8 cellular contexts compared by ENCODE assay signal in genomic region chr6:24524801-24525200, GRCh38. TPM values are rescaled to one million over a fixed set of nuclear protein-coding genes. Genes with fewer than 3 reads are reported as not detected.
DNase-seq lines count a peak whose midpoint lies in the region; ATAC-seq, FAIRE-seq and TF ChIP-seq lines count a peak whose summit lies in the region.

No MANE protein-coding gene starts in this region.

- CTCF ChIA-PET in H1 (lab: Charles Lee; ENCODE audit: partially characterized antibody): interaction anchor here (0.6 to 7.7 kb wide), 27 partner anchors 11 to 243 kb away, joined by 3 to 99 read pairs (median 4); partner anchors contain the start of genes ACOT13, ALDH5A1 and TDP2

- no peaks in the 10 kb centered on the region; the same call in 1 of the 2 replicates for H3K23me2 ChIP-seq in H1 (ENCODE audit: low read depth, low read length)

- no peaks in the 10 kb centered on the region for H3K4me1 ChIP-seq in H1 (replicated peaks in 1 of 4; ENCODE audit: control insufficient read depth in 3 of 4, insufficient read depth in 4 of 4, low read length in 3 of 4)

- 44% methylated on average over 5 of the region's 5 CpGs; no CpG with 5 or more reads in 1 of the 2 experiments for WGBS in H1 (ENCODE audit: extremely low coverage in 1 of 2, insufficient coverage in 1 of 2, insufficient read length in 1 of 2, insufficient replicate concordance in 2 of 2, low coverage in 1 of 2, low lambda C conversion rate in 2 of 2, missing lambda C conversion rate in 1 of 2), 2 experiments

- no peak overlapping the region for H3K14ac ChIP-seq in H1 (ENCODE audit: insufficient read length)

- H3K56ac ChIP-seq in H1 (replicated peaks; ENCODE audit: insufficient read length, low read depth, low read length): no peak overlapping the region

- H2BK20ac ChIP-seq in H1 (ENCODE audit: low read length): no peak overlapping the region

- no peaks in the 10 kb centered on the region for H4K20me1 ChIP-seq in H1 (replicated peaks in 1 of 2; ENCODE audit: control insufficient read depth in 1 of 2, insufficient read depth in 2 of 2, low read length in 2 of 2)

- no peak for TF ChIP-seq POLR2A in H54 (IDR thresholded peaks at IDR 0.05; ENCODE audit: low read depth, low read length)
- no peak for TF ChIP-seq POLR2A in H1 (IDR thresholded peaks at IDR 0.05; ENCODE audit: control extremely low read depth in 1 of 2, low read depth in 2 of 2, low read length in 2 of 2)

- H3K18ac ChIP-seq in H1 (ENCODE audit: extremely low read depth, low read length): no peak overlapping the region

- FAIRE-seq in H54 (lab: Jason Lieb, UNC) (peak; percentile 20), H1 (lab: Jason Lieb, UNC) (peak; percentile 81)

- H4K5ac ChIP-seq in H1 (ENCODE audit: insufficient read length, low read depth, low read length): no peak overlapping the region

- H2AFZ ChIP-seq in H1 (ENCODE audit: low read length): no peak overlapping the region

- H4K8ac ChIP-seq in H1 (ENCODE audit: extremely low read depth, insufficient read depth, low read length): no peak overlapping the region

- TF ChIP-seq EP300 in H1 (IDR thresholded peaks at IDR 0.05; ENCODE audit: borderline replicate concordance in 1 of 2, low read depth in 2 of 2, low read length in 2 of 2): no peak

- no peak overlapping the region for H2BK12ac ChIP-seq in H1 (ENCODE audit: low read depth, low read length)

- H3K4ac ChIP-seq in H1 (replicated peaks; ENCODE audit: insufficient read length, low read depth, low read length): no peak overlapping the region

- H3K36me3 ChIP-seq in H1 (ENCODE audit: control insufficient read depth in 2 of 4, insufficient read depth in 4 of 4, low read length in 3 of 4): no peaks in the 10 kb centered on the region

- no peak overlapping the region for H3K4me2 ChIP-seq in H1 (ENCODE audit: insufficient read depth in 1 of 2, low read depth in 2 of 2, low read length in 2 of 2)

- no peak for ATAC-seq in HG03469 (IDR thresholded peaks at IDR 0.05; ENCODE audit: unreplicated experiment)

- H2AK5ac ChIP-seq in H1 (ENCODE audit: low read depth, low read length): no peak overlapping the region

- H2BK120ac ChIP-seq in H1 (replicated peaks; ENCODE audit: low read depth, low read length): no peak overlapping the region

- no peaks in the 10 kb centered on the region for H3K27me3 ChIP-seq in H1 (replicated peaks in 1 of 4; ENCODE audit: control insufficient read depth in 3 of 4, extremely low read depth in 1 of 4, insufficient read depth in 3 of 4, low read length in 3 of 4)

- DNase-seq in COR-L47 (lab: John Stamatoyannopoulos, UW): peak; percentile 48
- peak; percentile 13 for DNase-seq in H54 (ENCODE audit: insufficient read length, low spot score)
- DNase-seq in NCI-H345 (lab: John Stamatoyannopoulos, UW): peak; percentile 43
- no peak for DNase-seq in H1 (ENCODE audit: low read depth in 1 of 2, low spot score in 2 of 2)
- peak; percentile 26 for DNase-seq in retina
- DNase-seq in LoVo (ENCODE audit: low spot score): no peak
- DNase-seq in C1 segment of cervical spinal cord (lab: John Stamatoyannopoulos, UW): no peak

- TF ChIP-seq CTCF in H1 (IDR thresholded peaks at IDR 0.05; ENCODE audit: control extremely low read depth in 1 of 3, insufficient read depth in 1 of 3, low read depth in 1 of 3, low read length in 3 of 3): peak; percentile 36 to 78 (median 67)

- H3K9ac ChIP-seq in H1 (replicated peaks in 1 of 4; ENCODE audit: extremely low read depth in 1 of 4, low read depth in 3 of 4, low read length in 3 of 4): no peak overlapping the region

- H3K79me1 ChIP-seq in H1 (ENCODE audit: low read depth, low read length): no peaks in the 10 kb centered on the region

- POLR2A ChIA-PET in H1 (lab: Charles Lee; ENCODE audit: partially characterized antibody): interaction anchor here (1.0 to 1.1 kb wide), 2 partner anchors 40 to 173 kb away, joined by 4 read pairs; no protein-coding TSS in a partner anchor

- no peak overlapping the region for H3K23ac ChIP-seq in H1 (ENCODE audit: insufficient read length)

- H2BK5ac ChIP-seq in H1 (ENCODE audit: low read depth, low read length): no peak overlapping the region

- no peaks in the 10 kb centered on the region for H3K79me2 ChIP-seq in H1 (ENCODE audit: control insufficient read depth in 1 of 2, insufficient read depth in 2 of 2, low read length in 2 of 2)

- TF ChIP-seq RAD21 in H1 (IDR thresholded peaks at IDR 0.05 in 1 of 2, conservative IDR thresholded peaks at IDR 0.05 in 1 of 2; ENCODE audit: low read depth in 2 of 2, low read length in 2 of 2): peak; percentile 91 to 94

- H2BK15ac ChIP-seq in H1 (ENCODE audit: low read length): no peak overlapping the region

- no peak overlapping the region for H3K27ac ChIP-seq in H1 (ENCODE audit: low read depth, low read length)

- H3K9me3 ChIP-seq in H1 (ENCODE audit: insufficient read depth in 2 of 2, low read depth in 1 of 2, low read length in 1 of 2): no peaks in the 10 kb centered on the region

- H4K91ac ChIP-seq in H1 (replicated peaks; ENCODE audit: insufficient read length, low read length): no peak overlapping the region

- no peak overlapping the region for H3K4me3 ChIP-seq in H1 (ENCODE audit: extremely low read depth in 1 of 4, insufficient read depth in 2 of 4, low read depth in 3 of 4, low read length in 4 of 4)

TF ChIP-seq in H1, 55 proteins besides CTCF, POLR2A, EP300 and RAD21:
- TF ChIP-seq CHD1 (IDR thresholded peaks at IDR 0.05; ENCODE audit: low read depth, low read length) (no peak), HDAC2 (IDR thresholded peaks at IDR 0.05; ENCODE audit: borderline replicate concordance in 1 of 2, low read depth in 2 of 2, low read length in 2 of 2) (no peak)

RNA-seq across cellular contexts. Expression of gene ALDH5A1, which starts 30.0 kb away (rescaled TPM):
- 2.4 and 4.1 TPM in 2 replicates for total RNA-seq in H1 (2021; fragmentation: NEBNext Ultra II Directional; extraction: Animal tissue kit (Norgen Biotek cat#: 25700))
- polyA plus RNA-seq in H1 (2011; rRNA removed): 1.3 and 1.5 TPM in 2 replicates
- 1.3 TPM for polyA plus RNA-seq in H1 (2011; cell fraction: cytosol; rRNA removed)
- polyA plus RNA-seq in H1 (2011; cell fraction: nucleus; rRNA removed): 1.6 TPM
- 1.8 to 2.8 TPM (median 2.1 TPM) in 4 replicates for polyA plus RNA-seq in H1 (2012, experiment 1 of 2)
- 1.5 TPM for polyA plus RNA-seq in H1 (2012, experiment 2 of 2)
- 2.0 TPM for polyA plus RNA-seq in H1 (2013, experiment 1 of 2)
- polyA plus RNA-seq in H1 (2013, experiment 2 of 2): 2.2 TPM
- polyA minus RNA-seq in H1 (2011; rRNA and poly(A)+ RNA removed): 1.6 and 2.3 TPM in 2 replicates
- 2.6 TPM for polyA minus RNA-seq in H1 (2011; cell fraction: cytosol; rRNA and poly(A)+ RNA removed)
- 2.6 TPM for polyA minus RNA-seq in H1 (2011; cell fraction: nucleus; rRNA and poly(A)+ RNA removed)

RNA-seq across cellular contexts. Expression of gene GPLD1, which starts 35.4 kb away (rescaled TPM):
- total RNA-seq in H1 (2021; fragmentation: NEBNext Ultra II Directional; extraction: Animal tissue kit (Norgen Biotek cat#: 25700)): 5.3 and 5.9 TPM in 2 replicates
- polyA plus RNA-seq in H1 (2011; rRNA removed): 2.9 and 3.7 TPM in 2 replicates
- 3.3 TPM for polyA plus RNA-seq in H1 (2011; cell fraction: cytosol; rRNA removed)
- 6.6 TPM for polyA plus RNA-seq in H1 (2011; cell fraction: nucleus; rRNA removed)
- polyA plus RNA-seq in H1 (2012, experiment 1 of 2): 3.6 to 5.8 TPM (median 4.3 TPM) in 4 replicates
- polyA plus RNA-seq in H1 (2012, experiment 2 of 2): 0.72 TPM
- polyA plus RNA-seq in H1 (2013, experiment 1 of 2): 2.6 TPM
- polyA plus RNA-seq in H1 (2013, experiment 2 of 2): 2.7 TPM
- 10.4 and 18.3 TPM in 2 replicates for polyA minus RNA-seq in H1 (2011; rRNA and poly(A)+ RNA removed)
- 4.9 TPM for polyA minus RNA-seq in H1 (2011; cell fraction: cytosol; rRNA and poly(A)+ RNA removed)
- polyA minus RNA-seq in H1 (2011; cell fraction: nucleus; rRNA and poly(A)+ RNA removed): 12.6 TPM

Comparison
In these comparisons a context has a peak if more than half of its experiments do, and no peak if none do; other contexts are left out.
1. DNase-seq: peak in COR-L47 (single experiment), H54 (single experiment), NCI-H345 (single experiment) and retina (single experiment); none in H1 (0 of 2), LoVo (single experiment) and C1 segment of cervical spinal cord (0 of 14).